In the genomic region with DNA sequence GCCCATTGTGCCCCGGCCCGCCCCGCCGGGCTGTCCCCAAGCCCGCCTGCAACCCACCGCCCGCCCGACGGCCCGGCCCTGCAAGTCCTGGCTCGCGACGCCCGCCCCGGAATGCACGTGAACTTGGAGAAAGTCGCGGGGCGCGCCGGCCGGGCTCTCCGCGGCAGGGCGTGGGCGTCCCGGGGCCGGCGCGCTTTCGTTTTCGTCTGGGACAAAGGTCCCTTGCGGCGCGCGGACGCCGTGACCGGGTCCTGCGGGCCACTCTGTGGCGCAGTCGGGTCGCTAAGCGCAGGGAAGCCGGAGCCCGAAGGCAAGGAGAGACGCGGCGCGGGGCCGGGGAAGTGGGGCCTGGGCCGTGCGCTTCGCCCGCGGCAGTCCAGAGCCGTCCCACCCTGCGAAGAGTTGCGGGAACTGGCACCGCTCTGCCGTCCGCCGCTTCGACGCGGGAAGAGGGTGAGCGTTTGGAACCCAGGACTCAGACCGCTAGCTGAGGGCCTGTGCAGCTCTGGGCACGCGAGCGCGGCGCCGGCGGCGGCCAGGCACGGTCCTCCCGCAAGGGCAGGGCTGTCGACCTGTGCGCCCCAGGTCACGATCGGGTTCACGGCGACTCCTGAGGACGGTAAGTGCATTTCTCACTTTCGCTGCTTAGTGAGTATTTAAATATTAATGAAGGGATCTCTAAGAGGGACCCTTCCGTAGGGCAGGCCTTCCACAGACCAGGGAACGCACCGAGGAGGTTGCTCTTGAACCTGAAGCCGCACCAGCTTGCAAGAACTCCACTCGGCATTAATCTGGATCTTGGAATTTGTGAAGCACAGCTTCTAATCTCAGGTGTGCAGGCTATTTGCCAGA, we compare ENCODE assay signal across 8 cellular contexts.
DNase-seq lines count a peak whose midpoint lies in the region; ATAC-seq and TF ChIP-seq lines count a peak whose summit lies in the region.

No MANE protein-coding gene starts in this region.

- intact Hi-C loops in CD8-positive, alpha-beta T cell (cut with DNase I, micrococcal nuclease) = loop anchor here in 1 of 2 experiments (1.0 to 5.0 kb wide), 2 partner anchors 18 to 35 kb away; no protein-coding TSS in a partner anchor

- no peak for TF ChIP-seq CTCF in CD8-positive, alpha-beta T cell (IDR thresholded peaks at IDR 0.05)
- no peak for TF ChIP-seq CTCF in HFFc6 (IDR thresholded peaks at IDR 0.05)
- TF ChIP-seq CTCF in coronary artery (IDR thresholded peaks at IDR 0.05) = no peak

- POLR2A ChIA-PET in CD8-positive, alpha-beta T cell (lab: Charles Lee) = interaction anchor here (1.3 kb wide), 1 partner anchor 58 kb away, joined by 3 read pairs; no protein-coding TSS in a partner anchor

- no peak overlapping the region for H3K27ac ChIP-seq in CD8-positive, alpha-beta T cell (ENCODE audit: low read depth, low read length)
- H3K27ac ChIP-seq in coronary artery = peak overlapping the region; percentile 99 to 100

- ATAC-seq in CD8-positive, alpha-beta T cell = peak; percentile 10
- ATAC-seq in GM19035 (IDR thresholded peaks at IDR 0.05; ENCODE audit: unreplicated experiment) = no peak

- peak overlapping the region; percentile 59 for H3K4me3 ChIP-seq in CD8-positive, alpha-beta T cell (ENCODE audit: low read depth, low read length)
- peak overlapping the region; percentile 96 for H3K4me3 ChIP-seq in coronary artery

- no peaks in the 10 kb centered on the region for H3K27me3 Mint-ChIP-seq in CD8-positive, alpha-beta T cell (ENCODE audit: low read depth)
- peaks cover 19% of the 10 kb centered on the region for H3K27me3 Mint-ChIP-seq in HFFc6 (ENCODE audit: insufficient read depth)
- H3K27me3 Mint-ChIP-seq in stimulated activated naive CD8-positive, alpha-beta T cell treated with anti-CD3 and anti-CD28 coated beads, Interleukin-15, Interleukin-2, amounts not matched to agents 100 ng/mL and 50 ng/mL, for 24 hours = no peaks in the 10 kb centered on the region

- peak overlapping the region; percentile 73 for H3K4me3 Mint-ChIP-seq in CD8-positive, alpha-beta T cell
- peak overlapping the region; percentile 98 for H3K4me3 Mint-ChIP-seq in HFFc6
- peak overlapping the region; percentile 83 for H3K4me3 Mint-ChIP-seq in stimulated activated naive CD8-positive, alpha-beta T cell treated with anti-CD3 and anti-CD28 coated beads, Interleukin-15, Interleukin-2, amounts not matched to agents 100 ng/mL and 50 ng/mL, for 24 hours

- no peaks in the 10 kb centered on the region for H3K9me3 Mint-ChIP-seq in CD8-positive, alpha-beta T cell
- H3K9me3 Mint-ChIP-seq in HFFc6 = peaks cover 4% of the 10 kb centered on the region; the same call in 1 of the 2 replicates
- no peaks in the 10 kb centered on the region for H3K9me3 Mint-ChIP-seq in stimulated activated naive CD8-positive, alpha-beta T cell treated with anti-CD3 and anti-CD28 coated beads, Interleukin-15, Interleukin-2, amounts not matched to agents 100 ng/mL and 50 ng/mL, for 24 hours

- peaks cover 6% of the 10 kb centered on the region for H3K36me3 ChIP-seq in CD8-positive, alpha-beta T cell (ENCODE audit: insufficient read depth, low read length)

- H3K4me1 Mint-ChIP-seq in CD8-positive, alpha-beta T cell (ENCODE audit: low read depth) = peaks cover 40% of the 10 kb centered on the region
- H3K4me1 Mint-ChIP-seq in HFFc6 (ENCODE audit: low read depth) = peaks cover 51% of the 10 kb centered on the region
- H3K4me1 Mint-ChIP-seq in stimulated activated naive CD8-positive, alpha-beta T cell treated with anti-CD3 and anti-CD28 coated beads, Interleukin-15, Interleukin-2, amounts not matched to agents 100 ng/mL and 50 ng/mL, for 24 hours (ENCODE audit: low read depth) = peaks cover 44% of the 10 kb centered on the region

- H3K9me3 ChIP-seq in CD8-positive, alpha-beta T cell (ENCODE audit: low read length) = no peaks in the 10 kb centered on the region

- H3K36me3 Mint-ChIP-seq in CD8-positive, alpha-beta T cell = peaks cover 4% of the 10 kb centered on the region
- peaks cover 48% of the 10 kb centered on the region for H3K36me3 Mint-ChIP-seq in HFFc6 (ENCODE audit: low read depth)
- peaks cover 7% of the 10 kb centered on the region for H3K36me3 Mint-ChIP-seq in stimulated activated naive CD8-positive, alpha-beta T cell treated with anti-CD3 and anti-CD28 coated beads, Interleukin-15, Interleukin-2, amounts not matched to agents 100 ng/mL and 50 ng/mL, for 24 hours (ENCODE audit: low read depth)

- peak in 2 of 7 experiments; percentile 13 to 19 for DNase-seq in CD8-positive, alpha-beta T cell
- DNase-seq in HFFc6 (peak; percentile 47), UCSD-AML1 (lab: John Stamatoyannopoulos, UW; ENCODE audit: unreplicated experiment) (peak; percentile 67), coronary artery (ENCODE audit: low spot score) (peak; percentile 81), lung microvascular endothelial cell (ENCODE audit: low read depth in 2 of 2) (peak; percentile 72 to 75), A172 (ENCODE audit: low spot score) (no peak)

- H3K27me3 ChIP-seq in CD8-positive, alpha-beta T cell (ENCODE audit: insufficient read depth, low read length) = no peaks in the 10 kb centered on the region

- H3K4me1 ChIP-seq in CD8-positive, alpha-beta T cell (ENCODE audit: insufficient read depth, low read length) = peaks cover 34% of the 10 kb centered on the region

- CTCF ChIA-PET in CD8-positive, alpha-beta T cell (lab: Charles Lee) = interaction anchor here (1.7 to 3.2 kb wide), 3 partner anchors 59 to 75 kb away, joined by 3 to 17 read pairs (median 5); no protein-coding TSS in a partner anchor

- H3K27ac Mint-ChIP-seq in CD8-positive, alpha-beta T cell = no peak overlapping the region
- peak overlapping the region; percentile 99 for H3K27ac Mint-ChIP-seq in HFFc6
- no peak overlapping the region for H3K27ac Mint-ChIP-seq in stimulated activated naive CD8-positive, alpha-beta T cell treated with anti-CD3 and anti-CD28 coated beads, Interleukin-15, Interleukin-2, amounts not matched to agents 100 ng/mL and 50 ng/mL, for 24 hours
